ENCODE assay signal across 13 cellular contexts in genomic region chr12:80838024-80838658, GRCh38.
DNase-seq lines count a peak whose midpoint lies in the region; ATAC-seq and TF ChIP-seq lines count a peak whose summit lies in the region.
"Had no signal": no experiment of that assay in that cellular context is flagged by ENCODE, and none has a peak within 500 bp of the region (broad histone marks: within the 10 kb centered on the region; RNA-seq: fewer than 3 reads in every experiment).

No MANE protein-coding gene starts in this region.

- H3K27me3 ChIP-seq in upper lobe of left lung: no peaks in the 10 kb centered on the region
- H3K27me3 ChIP-seq: breast epithelium had no signal

- DNase-seq in NCI-H2107 treated with DMSO at 0.1 percent for 48 hours (lab: John Stamatoyannopoulos, UW; ENCODE audit: unreplicated experiment): peak; percentile 25
- no peak for DNase-seq in NCI-H2107 (lab: John Stamatoyannopoulos, UW)
- peak; percentile 40 for DNase-seq in inferior parietal cortex (ENCODE audit: extremely low spot score)
- peak in 1 of 2 donors; percentile 27 for DNase-seq in upper lobe of left lung
- DNase-seq in NCI-H2081 treated with DMSO at 0.1 percent for 48 hours (lab: John Stamatoyannopoulos, UW): no peak
- DNase-seq in GDM1 (lab: John Stamatoyannopoulos, UW): no peak
- DNase-seq in NCI-H2227 treated with DMSO at 0.1 percent for 48 hours (lab: John Stamatoyannopoulos, UW): no peak
- DNase-seq: activated CD8-positive, alpha-beta T cell treated with anti-CD3 and anti-CD28 coated beads for 36 hours; activated gamma-delta T cell had no signal

- peak overlapping the region in 1 of 4 donors; percentile 23 for H3K27ac ChIP-seq in upper lobe of left lung
- H3K27ac ChIP-seq: breast epithelium had no signal

- no peaks in the 10 kb centered on the region for H3K9me3 ChIP-seq in upper lobe of left lung
- H3K9me3 ChIP-seq: breast epithelium, HAP-1 had no signal

- TF ChIP-seq POLR2A in upper lobe of left lung (IDR thresholded peaks at IDR 0.05): no peak

- ATAC-seq in HG03135 (IDR thresholded peaks at IDR 0.05; ENCODE audit: unreplicated experiment): peak; percentile 15
- peak; percentile 45 to 84 for ATAC-seq in upper lobe of left lung (ENCODE audit: low FRiP score in 2 of 2)
- ATAC-seq: activated CD8-positive, alpha-beta T cell treated with anti-CD3 and anti-CD28 coated beads for 36 hours had no signal

- no peak for TF ChIP-seq CTCF in upper lobe of left lung (IDR thresholded peaks at IDR 0.05)

- H3K4me1 ChIP-seq in upper lobe of left lung: peaks cover 0 to 2% (median 1%) of the 10 kb centered on the region in 4 donors
- H3K4me1 ChIP-seq: breast epithelium had no signal

- peak in 1 of 4 donors; percentile 47 for TF ChIP-seq EP300 in upper lobe of left lung (IDR thresholded peaks at IDR 0.05)

- no peak overlapping the region for H3K4me3 ChIP-seq in upper lobe of left lung
- H3K4me3 ChIP-seq: breast epithelium, HAP-1, smooth muscle cell had no signal

- WGBS in upper lobe of left lung, 2 donors: 52 to 54% methylated on average over 4 of the region's 4 CpGs

- H3K36me3 ChIP-seq in upper lobe of left lung: no peaks in the 10 kb centered on the region
- H3K36me3 ChIP-seq: breast epithelium had no signal

Comparison
In these comparisons a context has a peak if more than half of its experiments do, and no peak if none do; other contexts are left out.
1. DNase-seq: peak in NCI-H2107 treated with DMSO at 0.1 percent for 48 hours (single experiment) and inferior parietal cortex (single experiment); none in NCI-H2107 (single experiment), NCI-H2081 treated with DMSO at 0.1 percent for 48 hours (single experiment), GDM1 (single experiment) and NCI-H2227 treated with DMSO at 0.1 percent for 48 hours (single experiment).